ENCODE assay signal across 8 cellular contexts in genomic region chr6:89638320-89639195, GRCh38. TPM values are rescaled to one million over a fixed set of nuclear protein-coding genes. Genes with fewer than 3 reads are reported as not detected.
A peak's percentile ranks its signal among the peaks of the same experiment; 100 is the strongest.
DNase-seq lines count a peak whose midpoint lies in the region; ATAC-seq and TF ChIP-seq lines count a peak whose summit lies in the region.

A gene with protein sequence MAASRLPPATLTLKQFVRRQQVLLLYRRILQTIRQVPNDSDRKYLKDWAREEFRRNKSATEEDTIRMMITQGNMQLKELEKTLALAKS (minus strand): TSS chr6:89638747. CDS start chr6:89638716, 31 bp downstream.

- H3K36me3 Mint-ChIP-seq in activated T-cell treated with anti-CD3 and anti-CD28 coated beads, Interleukin-2, amount 50 U/mL, for 24 hours (ENCODE audit: low read depth) = peaks cover 74% of the 10 kb centered on the region

- H3K27ac Mint-ChIP-seq in activated T-cell treated with anti-CD3 and anti-CD28 coated beads, Interleukin-2, amount 50 U/mL, for 24 hours = peak within 1 kb of the TSS; percentile 99

- H3K4me3 Mint-ChIP-seq in activated T-cell treated with anti-CD3 and anti-CD28 coated beads, Interleukin-2, amount 50 U/mL, for 24 hours = peak within 1 kb of the TSS; percentile 97

- ATAC-seq in GM21717 (IDR thresholded peaks at IDR 0.05; ENCODE audit: unreplicated experiment) = peak; percentile 97

- DNase-seq in DMS53 (lab: John Stamatoyannopoulos, UW) (peak; percentile 95), KBM-7 (peak; percentile 93)
- peak; percentile 96 for DNase-seq in activated T-cell treated with anti-CD3 and anti-CD28 coated beads, Interleukin-2, amount 50 U/mL, for 24 hours
- peak; percentile 79 to 85 for DNase-seq in stimulated activated CD8-positive, alpha-beta memory T cell treated with anti-CD3 and anti-CD28 coated beads, Interleukin-7, amount 100 ng/mL, for 1 hour (ENCODE audit: low read depth in 2 of 2)

- H3K27me3 Mint-ChIP-seq in activated T-cell treated with anti-CD3 and anti-CD28 coated beads, Interleukin-2, amount 50 U/mL, for 24 hours = no peaks in the 10 kb centered on the region

- H3K4me3 ChIP-seq in esophagus (ENCODE audit: low read depth in 1 of 2, low read length in 2 of 2) (peak within 1 kb of the TSS; percentile 61 to 83), mucosa of stomach (ENCODE audit: low read length) (peak within 1 kb of the TSS; percentile 70)

- no peaks in the 10 kb centered on the region for H3K4me1 ChIP-seq in esophagus (ENCODE audit: control insufficient read depth in 2 of 2, insufficient read depth in 2 of 2, low read length in 1 of 2)
- peaks cover 5% of the 10 kb centered on the region for H3K4me1 ChIP-seq in mucosa of stomach (ENCODE audit: control insufficient read depth, insufficient read depth, low read length)

- peak within 1 kb of the TSS; percentile 67 for H3K9ac ChIP-seq in mucosa of stomach (ENCODE audit: low read length)

- no peaks in the 10 kb centered on the region for H3K9me3 ChIP-seq in esophagus (ENCODE audit: control insufficient read depth in 2 of 2, insufficient read depth in 1 of 2, low read depth in 1 of 2, low read length in 1 of 2)
- no peaks in the 10 kb centered on the region for H3K9me3 ChIP-seq in mucosa of stomach (ENCODE audit: control insufficient read depth, low read length)

- 2 to 3% methylated on average over 58 of the region's 58 CpGs for WGBS in esophagus, 2 donors

- in situ Hi-C loops in KBM-7 (cut with MboI; ENCODE audit: low pct_unique_long_range_greater_than_20kb, low sequenced_read_pairs) = no loop called here

- peaks cover 4 to 5% of the 10 kb centered on the region in 2 donors for H3K36me3 ChIP-seq in esophagus (ENCODE audit: control insufficient read depth in 2 of 2, insufficient read depth in 2 of 2, low read length in 1 of 2)
- H3K36me3 ChIP-seq in mucosa of stomach (ENCODE audit: control insufficient read depth, insufficient read depth, low read length) = no peaks in the 10 kb centered on the region

- H3K9me3 Mint-ChIP-seq in activated T-cell treated with anti-CD3 and anti-CD28 coated beads, Interleukin-2, amount 50 U/mL, for 24 hours = no peaks in the 10 kb centered on the region

- peak within 1 kb of the TSS; percentile 93 to 94 for H3K27ac ChIP-seq in esophagus (ENCODE audit: low read depth in 2 of 2, low read length in 1 of 2)

- H3K27me3 ChIP-seq in esophagus (ENCODE audit: control insufficient read depth in 1 of 2, insufficient read depth in 2 of 2, low read length in 2 of 2) (no peaks in the 10 kb centered on the region), mucosa of stomach (ENCODE audit: control insufficient read depth, insufficient read depth, low read length) (no peaks in the 10 kb centered on the region)

- peaks cover 37% of the 10 kb centered on the region for H3K4me1 Mint-ChIP-seq in activated T-cell treated with anti-CD3 and anti-CD28 coated beads, Interleukin-2, amount 50 U/mL, for 24 hours (ENCODE audit: low read depth)

TF ChIP-seq in PFSK-1, 5 proteins besides CTCF, POLR2A, EP300 and RAD21:
- TF ChIP-seq FOXP2 (optimal IDR thresholded peaks at IDR 0.05; ENCODE audit: borderline replicate concordance, extremely low read depth, extremely low read length, insufficient read depth) (no peak), SIN3A (IDR thresholded peaks at IDR 0.05; ENCODE audit: borderline replicate concordance, insufficient read depth, low read length) (peak; percentile 69; the same call in 1 of the 2 replicates), TAF1 (IDR thresholded peaks at IDR 0.05; ENCODE audit: borderline replicate concordance, insufficient read depth, low read length) (peak; percentile 29; the same call in 1 of the 2 replicates), POLR2AphosphoS5 (IDR thresholded peaks at IDR 0.05; ENCODE audit: low read depth, low read length) (peak; percentile 97)
- TF ChIP-seq, protein P1, sequence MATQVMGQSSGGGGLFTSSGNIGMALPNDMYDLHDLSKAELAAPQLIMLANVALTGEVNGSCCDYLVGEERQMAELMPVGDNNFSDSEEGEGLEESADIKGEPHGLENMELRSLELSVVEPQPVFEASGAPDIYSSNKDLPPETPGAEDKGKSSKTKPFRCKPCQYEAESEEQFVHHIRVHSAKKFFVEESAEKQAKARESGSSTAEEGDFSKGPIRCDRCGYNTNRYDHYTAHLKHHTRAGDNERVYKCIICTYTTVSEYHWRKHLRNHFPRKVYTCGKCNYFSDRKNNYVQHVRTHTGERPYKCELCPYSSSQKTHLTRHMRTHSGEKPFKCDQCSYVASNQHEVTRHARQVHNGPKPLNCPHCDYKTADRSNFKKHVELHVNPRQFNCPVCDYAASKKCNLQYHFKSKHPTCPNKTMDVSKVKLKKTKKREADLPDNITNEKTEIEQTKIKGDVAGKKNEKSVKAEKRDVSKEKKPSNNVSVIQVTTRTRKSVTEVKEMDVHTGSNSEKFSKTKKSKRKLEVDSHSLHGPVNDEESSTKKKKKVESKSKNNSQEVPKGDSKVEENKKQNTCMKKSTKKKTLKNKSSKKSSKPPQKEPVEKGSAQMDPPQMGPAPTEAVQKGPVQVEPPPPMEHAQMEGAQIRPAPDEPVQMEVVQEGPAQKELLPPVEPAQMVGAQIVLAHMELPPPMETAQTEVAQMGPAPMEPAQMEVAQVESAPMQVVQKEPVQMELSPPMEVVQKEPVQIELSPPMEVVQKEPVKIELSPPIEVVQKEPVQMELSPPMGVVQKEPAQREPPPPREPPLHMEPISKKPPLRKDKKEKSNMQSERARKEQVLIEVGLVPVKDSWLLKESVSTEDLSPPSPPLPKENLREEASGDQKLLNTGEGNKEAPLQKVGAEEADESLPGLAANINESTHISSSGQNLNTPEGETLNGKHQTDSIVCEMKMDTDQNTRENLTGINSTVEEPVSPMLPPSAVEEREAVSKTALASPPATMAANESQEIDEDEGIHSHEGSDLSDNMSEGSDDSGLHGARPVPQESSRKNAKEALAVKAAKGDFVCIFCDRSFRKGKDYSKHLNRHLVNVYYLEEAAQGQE (IDR thresholded peaks at IDR 0.05; ENCODE audit: insufficient read depth in 1 of 2, low read depth in 2 of 2, low read length in 2 of 2) = no peak

RNA-seq across cellular contexts. Expression of the gene that starts here (rescaled TPM):
- 23.0 TPM for polyA plus RNA-seq in PFSK-1 (2012; ENCODE audit: insufficient read length, low read depth)
- 10 to 100 TPM in 1 of 2 donors, 1 to 10 TPM in 1; 8.7 to 16.2 TPM for polyA plus RNA-seq in esophagus

Comparison
In these comparisons a context has a peak if more than half of its experiments do, and no peak if none do; other contexts are left out.
1. Peak in every context shown above with its lines: DNase-seq, ATAC-seq, H3K4me3 ChIP-seq and H3K27ac ChIP-seq.